Comparison of ENCODE assay signal across 8 cellular contexts in the genomic region with DNA sequence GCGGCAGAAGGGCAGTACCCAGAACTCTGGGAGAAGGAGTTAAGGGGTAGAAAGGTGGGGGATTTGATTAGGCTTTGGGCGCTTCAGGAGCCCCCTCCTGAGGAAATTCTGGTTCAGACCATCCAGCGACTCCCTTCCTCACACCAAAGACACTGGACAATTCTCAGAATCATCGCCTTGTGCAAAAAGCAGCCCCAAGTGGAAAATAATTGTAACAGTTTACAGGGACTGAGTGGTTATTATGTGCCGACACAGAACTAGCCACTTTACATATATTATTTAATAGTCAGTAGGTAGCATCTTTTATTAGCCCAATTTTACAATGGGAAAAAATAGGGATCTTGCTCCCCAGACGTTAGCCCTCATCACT. TPM values are rescaled to one million over a fixed set of nuclear protein-coding genes. Genes with fewer than 3 reads are reported as not detected.
DNase-seq lines count a peak whose midpoint lies in the region; ATAC-seq lines count a peak whose summit lies in the region.

No MANE protein-coding gene starts in this region.

- no peaks in the 10 kb centered on the region for H3K9me3 ChIP-seq in iPS-15b (ENCODE audit: control insufficient read depth, insufficient read depth, low read length)

- H3K27me3 Mint-ChIP-seq in activated T-helper 17 cell treated with anti-CD3 and anti-CD28 coated beads, Interleukin-2, amount 50 U/mL, for 72 hours, result no peaks in the 10 kb centered on the region

- H3K27me3 ChIP-seq in iPS-15b (ENCODE audit: control insufficient read depth, insufficient read depth, low read length), result peaks cover 5% of the 10 kb centered on the region

- peaks cover 31% of the 10 kb centered on the region for H3K36me3 Mint-ChIP-seq in activated T-helper 17 cell treated with anti-CD3 and anti-CD28 coated beads, Interleukin-2, amount 50 U/mL, for 72 hours (ENCODE audit: low read depth)

- peaks cover 14% of the 10 kb centered on the region for H3K4me1 ChIP-seq in iPS-15b (ENCODE audit: control insufficient read depth, insufficient read depth, low read length)

- peak; percentile 3 for ATAC-seq in HG02852 (IDR thresholded peaks at IDR 0.05; ENCODE audit: unreplicated experiment)
- no peak for ATAC-seq in activated T-helper 17 cell treated with anti-CD3 and anti-CD28 coated beads, Interleukin-2, amount 50 U/mL, for 72 hours (replicated peaks)
- ATAC-seq in stimulated activated naive CD8-positive, alpha-beta T cell treated with anti-CD3 and anti-CD28 coated beads, Interleukin-15, Interleukin-2, amounts not matched to agents 100 U/mL and 50 U/mL, for 24 hours, result peak; percentile 1
- ATAC-seq in GM19324 (IDR thresholded peaks at IDR 0.05; ENCODE audit: low FRiP score, unreplicated experiment), result no peak
- no peak for ATAC-seq in HG03159 (IDR thresholded peaks at IDR 0.05; ENCODE audit: unreplicated experiment)
- ATAC-seq in GM21360 (IDR thresholded peaks at IDR 0.05; ENCODE audit: unreplicated experiment), result no peak

- H3K9me3 Mint-ChIP-seq in activated T-helper 17 cell treated with anti-CD3 and anti-CD28 coated beads, Interleukin-2, amount 50 U/mL, for 72 hours, result no peaks in the 10 kb centered on the region

- no peak for DNase-seq in stimulated activated naive CD8-positive, alpha-beta T cell treated with anti-CD3 and anti-CD28 coated beads, Interleukin-15, Interleukin-2, amounts not matched to agents 100 U/mL and 50 U/mL, for 24 hours
- no peak for DNase-seq in DMS53 treated with DMSO at 0.1 percent for 48 hours (lab: John Stamatoyannopoulos, UW; ENCODE audit: unreplicated experiment)

- H3K4me1 Mint-ChIP-seq in activated T-helper 17 cell treated with anti-CD3 and anti-CD28 coated beads, Interleukin-2, amount 50 U/mL, for 72 hours, result peaks cover 6% of the 10 kb centered on the region

- peak overlapping the region; percentile 63 for H3K27ac Mint-ChIP-seq in activated T-helper 17 cell treated with anti-CD3 and anti-CD28 coated beads, Interleukin-2, amount 50 U/mL, for 72 hours

- H3K4me3 ChIP-seq in iPS-15b (ENCODE audit: low read depth, low read length), result peak overlapping the region; percentile 65

- H3K36me3 ChIP-seq in iPS-15b (ENCODE audit: control insufficient read depth, insufficient read depth, low read length), result peaks cover 30% of the 10 kb centered on the region

- peak overlapping the region; percentile 87 for H3K9ac ChIP-seq in iPS-15b (ENCODE audit: low read depth, low read length)

- peak overlapping the region; percentile 77 for H3K4me3 Mint-ChIP-seq in activated T-helper 17 cell treated with anti-CD3 and anti-CD28 coated beads, Interleukin-2, amount 50 U/mL, for 72 hours

RNA-seq across cellular contexts. Expression of gene TRIM3, which starts 0.7 kb away (rescaled TPM):
- 10 to 100 TPM in 1 of 2 donors, 1 to 10 TPM in 1; 7.0 to 10.7 TPM for total RNA-seq in activated T-helper 17 cell treated with anti-CD3 and anti-CD28 coated beads, Interleukin-2, amount 50 U/mL, for 72 hours

RNA-seq across cellular contexts. Expression of gene ARFIP2, which starts 6.7 kb away (rescaled TPM):
- 10 to 100 TPM; 44.0 to 48.8 TPM for total RNA-seq in activated T-helper 17 cell treated with anti-CD3 and anti-CD28 coated beads, Interleukin-2, amount 50 U/mL, for 72 hours

RNA-seq across cellular contexts. Expression of gene TIMM10B, which starts 6.9 kb away (rescaled TPM):
- 10 to 100 TPM; 42.7 to 43.7 TPM for total RNA-seq in activated T-helper 17 cell treated with anti-CD3 and anti-CD28 coated beads, Interleukin-2, amount 50 U/mL, for 72 hours

RNA-seq across cellular contexts. Expression of gene DNHD1, which starts 22.7 kb away (rescaled TPM):
- total RNA-seq in activated T-helper 17 cell treated with anti-CD3 and anti-CD28 coated beads, Interleukin-2, amount 50 U/mL, for 72 hours, result 10 to 100 TPM; 25.2 to 39.3 TPM

RNA-seq across cellular contexts. Expression of gene HPX, which starts 33.6 kb away (rescaled TPM):
- total RNA-seq in activated T-helper 17 cell treated with anti-CD3 and anti-CD28 coated beads, Interleukin-2, amount 50 U/mL, for 72 hours, result 1 to 10 TPM in 1 of 2 donors, under 1 TPM in 1; 0.58 to 1.3 TPM

Comparison
In these comparisons a context has a peak if more than half of its experiments do, and no peak if none do; other contexts are left out.
1. ATAC-seq: peak in HG02852 (single experiment) and stimulated activated naive CD8-positive, alpha-beta T cell treated with anti-CD3 and anti-CD28 coated beads, Interleukin-15, Interleukin-2, amounts not matched to agents 100 U/mL and 50 U/mL, for 24 hours (single experiment); none in activated T-helper 17 cell treated with anti-CD3 and anti-CD28 coated beads, Interleukin-2, amount 50 U/mL, for 72 hours (single experiment), GM19324 (single experiment), HG03159 (single experiment) and GM21360 (single experiment).